Comparison of ENCODE assay signal across 1 cellular context in genomic region chr9:97594414-97594921, GRCh38.
TF ChIP-seq lines count a peak whose summit lies in the region.

No MANE protein-coding gene starts in this region.

TF ChIP-seq in H1, 55 proteins besides CTCF, POLR2A, EP300 and RAD21:
- TF ChIP-seq ATF3 (IDR thresholded peaks at IDR 0.05; ENCODE audit: insufficient read depth, low read depth, low read length) = no peak
- TF ChIP-seq KDM1A (IDR thresholded peaks at IDR 0.05; ENCODE audit: borderline replicate concordance, low read length) = no peak
- no peak for TF ChIP-seq SUZ12 (IDR thresholded peaks at IDR 0.05; ENCODE audit: low read length)
- TF ChIP-seq CREB1 (IDR thresholded peaks at IDR 0.05) = no peak
- TF ChIP-seq BACH1 (IDR thresholded peaks at IDR 0.05; ENCODE audit: low read length) = no peak
- no peak for TF ChIP-seq KDM4A (IDR thresholded peaks at IDR 0.05; ENCODE audit: low read depth, low read length, severe bottlenecking)
- no peak for TF ChIP-seq TEAD4 (IDR thresholded peaks at IDR 0.05; ENCODE audit: low read depth, low read length)
- TF ChIP-seq TBP (IDR thresholded peaks at IDR 0.05; ENCODE audit: low read depth, low read length) = no peak
- TF ChIP-seq ATF2 (IDR thresholded peaks at IDR 0.05; ENCODE audit: low read length) = no peak
- no peak for TF ChIP-seq CHD1 (IDR thresholded peaks at IDR 0.05; ENCODE audit: low read depth, low read length)
